In the genomic region with DNA sequence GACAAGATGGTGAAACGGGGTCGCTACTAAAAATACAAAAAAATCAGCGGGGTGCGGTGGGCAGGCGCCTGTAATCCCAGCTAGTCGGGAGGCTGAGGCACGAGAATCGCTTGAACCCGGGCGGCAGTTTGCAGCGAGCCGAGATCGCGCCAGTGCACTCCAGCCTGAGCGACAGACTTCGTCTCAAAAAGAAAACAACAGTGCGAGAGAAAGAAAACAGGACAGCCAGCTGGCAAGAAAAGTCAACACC, we compare ENCODE assay signal across 8 cellular contexts. TPM values are rescaled to one million over a fixed set of nuclear protein-coding genes. Genes with fewer than 3 reads are reported as not detected.
DNase-seq lines count a peak whose midpoint lies in the region; ATAC-seq and TF ChIP-seq lines count a peak whose summit lies in the region.

No MANE protein-coding gene starts in this region.

- H3K4me2 ChIP-seq in SK-N-SH = peak overlapping the region; percentile 90

- H3K27ac ChIP-seq in SK-N-SH (ENCODE audit: low read depth in 2 of 2, low read length in 1 of 2) (peak overlapping the region; percentile 95 to 100), substantia nigra (ENCODE audit: low read depth, low read length, poor library complexity, severe bottlenecking) (peak overlapping the region; percentile 99)

- H3K9ac ChIP-seq in SK-N-SH = peak overlapping the region; percentile 86
- peak overlapping the region; percentile 68 for H3K9ac ChIP-seq in iPS-15b (ENCODE audit: low read depth, low read length)

- POLR2A ChIA-PET in AG04449 (lab: Yijun Ruan, JAX) (interaction anchor here (0.6 to 4.9 kb wide), 22 partner anchors 8 to 204 kb away, joined by 3 to 249 read pairs (median 8); partner anchors contain the start of genes DYNLL1, PXN, RPLP0 and SIRT4), SK-N-SH (lab: Yijun Ruan, JAX) (interaction anchor here (0.8 to 4.8 kb wide), 16 partner anchors 10 to 358 kb away, joined by 4 to 108 read pairs (median 12); partner anchors contain the start of genes COX6A1, PXN, RAB35 and RPLP0)

- H3K4me3 ChIP-seq in AG04449 (ENCODE audit: low read depth, low read length) (peak overlapping the region; percentile 61), SK-N-SH (ENCODE audit: low read depth in 2 of 2, low read length in 1 of 2) (peak overlapping the region; percentile 50 to 70), iPS-15b (ENCODE audit: low read depth, low read length) (peak overlapping the region; percentile 54)

- peaks cover 30% of the 10 kb centered on the region for H3F3A ChIP-seq in SK-N-SH (replicated peaks; ENCODE audit: insufficient read depth)

- CTCF ChIA-PET in AG04449 (lab: Yijun Ruan, JAX) = interaction anchor here (1.6 to 12.0 kb wide), 3 partner anchors 10 to 94 kb away, joined by 4 to 175 read pairs (median 27); partner anchors contain the start of gene SIRT4
- CTCF ChIA-PET in SK-N-SH (lab: Yijun Ruan, JAX) = interaction anchor here (0.9 to 3.8 kb wide), 7 partner anchors 10 to 67 kb away, joined by 3 to 26 read pairs (median 4); partner anchors contain the start of gene SIRT4

- peak overlapping the region; percentile 67; the same call in 1 of the 2 replicates for H2AFZ ChIP-seq in SK-N-SH (ENCODE audit: low read depth)

- TF ChIP-seq RAD21 in SK-N-SH (IDR thresholded peaks at IDR 0.05; ENCODE audit: low read length) = no peak

- no peaks in the 10 kb centered on the region for H3K79me2 ChIP-seq in SK-N-SH (ENCODE audit: insufficient read depth)

- no peaks in the 10 kb centered on the region for H4K20me1 ChIP-seq in SK-N-SH (ENCODE audit: insufficient read depth)

- TF ChIP-seq CTCF in AG04449 (IDR thresholded peaks at IDR 0.05; ENCODE audit: insufficient read depth, low read length, missing control alignments) = no peak
- TF ChIP-seq CTCF in SK-N-SH (IDR thresholded peaks at IDR 0.05) = no peak

- no peaks in the 10 kb centered on the region for H3K36me3 ChIP-seq in SK-N-SH (replicated peaks in 1 of 2; ENCODE audit: control insufficient read depth in 1 of 2, insufficient read depth in 2 of 2, low read length in 1 of 2)
- no peaks in the 10 kb centered on the region for H3K36me3 ChIP-seq in iPS-15b (ENCODE audit: control insufficient read depth, insufficient read depth, low read length)

- H3K9me3 ChIP-seq in SK-N-SH = no peaks in the 10 kb centered on the region
- H3K9me3 ChIP-seq in iPS-15b (ENCODE audit: control insufficient read depth, insufficient read depth, low read length) = no peaks in the 10 kb centered on the region

- DNase-seq in AG04449 (ENCODE audit: low read depth, low spot score) (no peak), SK-N-SH (no peak), substantia nigra (lab: John Stamatoyannopoulos, UW) (peak in 4 of 49 donors; percentile 46 to 60 (median 50)), occipital lobe (lab: John Stamatoyannopoulos, UW) (no peak), dedifferentiated amniotic fluid mesenchymal stem cell (ENCODE audit: extremely low spot score) (no peak), putamen (ENCODE audit: low spot score) (no peak)

- H3K27me3 ChIP-seq in SK-N-SH (ENCODE audit: insufficient read depth) (no peaks in the 10 kb centered on the region), iPS-15b (ENCODE audit: control insufficient read depth, insufficient read depth, low read length) (no peaks in the 10 kb centered on the region)

- H3K9me2 ChIP-seq in SK-N-SH = no peaks in the 10 kb centered on the region

- peaks cover 0 to 2% of the 10 kb centered on the region in 2 experiments; a peak in 2 of 4 replicates for H3K4me1 ChIP-seq in SK-N-SH (ENCODE audit: control insufficient read depth in 1 of 2, insufficient read depth in 2 of 2, low read depth in 1 of 2, low read length in 1 of 2)
- no peaks in the 10 kb centered on the region for H3K4me1 ChIP-seq in iPS-15b (ENCODE audit: control insufficient read depth, insufficient read depth, low read length)

- ATAC-seq in GM21529 (IDR thresholded peaks at IDR 0.05; ENCODE audit: unreplicated experiment) = peak; percentile 1

- under 1% methylated on average over 17 of the region's 17 CpGs for WGBS in SK-N-SH (ENCODE audit: low lambda C conversion rate)

- TF ChIP-seq EP300 in SK-N-SH (IDR thresholded peaks at IDR 0.05; ENCODE audit: borderline replicate concordance in 1 of 2, low read depth in 1 of 2, low read length in 1 of 2) = no peak

TF ChIP-seq in SK-N-SH, 30 proteins besides CTCF, POLR2A, EP300 and RAD21:
- no peak for TF ChIP-seq MEF2A (IDR thresholded peaks at IDR 0.05; ENCODE audit: borderline replicate concordance, low read depth)
- TF ChIP-seq GABPA (IDR thresholded peaks at IDR 0.05; ENCODE audit: low read depth) = no peak
- no peak for TF ChIP-seq MXI1 (IDR thresholded peaks at IDR 0.05; ENCODE audit: low read depth, low read length)
- no peak for TF ChIP-seq CHD2 (IDR thresholded peaks at IDR 0.05; ENCODE audit: low read length, partially characterized antibody)
- TF ChIP-seq SIN3A (IDR thresholded peaks at IDR 0.05; ENCODE audit: borderline replicate concordance, low read depth, low read length) = no peak
- TF ChIP-seq, protein P1, sequence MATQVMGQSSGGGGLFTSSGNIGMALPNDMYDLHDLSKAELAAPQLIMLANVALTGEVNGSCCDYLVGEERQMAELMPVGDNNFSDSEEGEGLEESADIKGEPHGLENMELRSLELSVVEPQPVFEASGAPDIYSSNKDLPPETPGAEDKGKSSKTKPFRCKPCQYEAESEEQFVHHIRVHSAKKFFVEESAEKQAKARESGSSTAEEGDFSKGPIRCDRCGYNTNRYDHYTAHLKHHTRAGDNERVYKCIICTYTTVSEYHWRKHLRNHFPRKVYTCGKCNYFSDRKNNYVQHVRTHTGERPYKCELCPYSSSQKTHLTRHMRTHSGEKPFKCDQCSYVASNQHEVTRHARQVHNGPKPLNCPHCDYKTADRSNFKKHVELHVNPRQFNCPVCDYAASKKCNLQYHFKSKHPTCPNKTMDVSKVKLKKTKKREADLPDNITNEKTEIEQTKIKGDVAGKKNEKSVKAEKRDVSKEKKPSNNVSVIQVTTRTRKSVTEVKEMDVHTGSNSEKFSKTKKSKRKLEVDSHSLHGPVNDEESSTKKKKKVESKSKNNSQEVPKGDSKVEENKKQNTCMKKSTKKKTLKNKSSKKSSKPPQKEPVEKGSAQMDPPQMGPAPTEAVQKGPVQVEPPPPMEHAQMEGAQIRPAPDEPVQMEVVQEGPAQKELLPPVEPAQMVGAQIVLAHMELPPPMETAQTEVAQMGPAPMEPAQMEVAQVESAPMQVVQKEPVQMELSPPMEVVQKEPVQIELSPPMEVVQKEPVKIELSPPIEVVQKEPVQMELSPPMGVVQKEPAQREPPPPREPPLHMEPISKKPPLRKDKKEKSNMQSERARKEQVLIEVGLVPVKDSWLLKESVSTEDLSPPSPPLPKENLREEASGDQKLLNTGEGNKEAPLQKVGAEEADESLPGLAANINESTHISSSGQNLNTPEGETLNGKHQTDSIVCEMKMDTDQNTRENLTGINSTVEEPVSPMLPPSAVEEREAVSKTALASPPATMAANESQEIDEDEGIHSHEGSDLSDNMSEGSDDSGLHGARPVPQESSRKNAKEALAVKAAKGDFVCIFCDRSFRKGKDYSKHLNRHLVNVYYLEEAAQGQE (IDR thresholded peaks at IDR 0.05; ENCODE audit: low read depth, low read length) = no peak
- TF ChIP-seq JUND (IDR thresholded peaks at IDR 0.05) = no peak
- TF ChIP-seq FOXM1 (IDR thresholded peaks at IDR 0.05; ENCODE audit: low read depth) = no peak
- TF ChIP-seq FOXJ3 (CRISPR knock-in tag; IDR thresholded peaks at IDR 0.05) = no peak
- no peak for TF ChIP-seq SMC3 (IDR thresholded peaks at IDR 0.05; ENCODE audit: low read depth, low read length)
- TF ChIP-seq, protein P2, sequence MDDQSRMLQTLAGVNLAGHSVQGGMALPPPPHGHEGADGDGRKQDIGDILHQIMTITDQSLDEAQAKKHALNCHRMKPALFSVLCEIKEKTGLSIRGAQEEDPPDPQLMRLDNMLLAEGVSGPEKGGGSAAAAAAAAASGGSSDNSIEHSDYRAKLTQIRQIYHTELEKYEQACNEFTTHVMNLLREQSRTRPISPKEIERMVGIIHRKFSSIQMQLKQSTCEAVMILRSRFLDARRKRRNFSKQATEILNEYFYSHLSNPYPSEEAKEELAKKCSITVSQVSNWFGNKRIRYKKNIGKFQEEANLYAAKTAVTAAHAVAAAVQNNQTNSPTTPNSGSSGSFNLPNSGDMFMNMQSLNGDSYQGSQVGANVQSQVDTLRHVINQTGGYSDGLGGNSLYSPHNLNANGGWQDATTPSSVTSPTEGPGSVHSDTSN (IDR thresholded peaks at IDR 0.05) = no peak
- TF ChIP-seq ELF1 (IDR thresholded peaks at IDR 0.05) = no peak
TF ChIP-seq in SK-N-SH: peak in this region for 0.

RNA-seq across cellular contexts. Expression of gene RNU4-2, which starts 0.6 kb away (rescaled TPM):
- polyA plus RNA-seq in SK-N-SH (2012; rRNA removed) = not detected in 2 replicates
- not detected in 2 replicates for polyA plus RNA-seq in SK-N-SH (2012; cell fraction: cytosol; rRNA removed)
- not detected in 2 replicates for polyA plus RNA-seq in SK-N-SH (2012; cell fraction: nucleus; rRNA removed)
- total RNA-seq in occipital lobe = under 0.01 TPM

RNA-seq across cellular contexts. Expression of gene RNU4-1, which starts 0.7 kb away (rescaled TPM):
- not detected in 2 replicates for polyA plus RNA-seq in SK-N-SH (2012; rRNA removed)
- polyA plus RNA-seq in SK-N-SH (2012; cell fraction: cytosol; rRNA removed) = not detected in 2 replicates
- not detected in 2 replicates for polyA plus RNA-seq in SK-N-SH (2012; cell fraction: nucleus; rRNA removed)
- under 0.01 TPM for total RNA-seq in occipital lobe

RNA-seq across cellular contexts. Expression of gene SIRT4, which starts 9.8 kb away (rescaled TPM):
- polyA plus RNA-seq in SK-N-SH (2012; rRNA removed) = 1.1 and 1.4 TPM in 2 replicates
- 1.4 and 1.6 TPM in 2 replicates for polyA plus RNA-seq in SK-N-SH (2012; cell fraction: cytosol; rRNA removed)
- polyA plus RNA-seq in SK-N-SH (2012; cell fraction: nucleus; rRNA removed) = 1.4 and 1.5 TPM in 2 replicates
- total RNA-seq in occipital lobe = 4.5 TPM

RNA-seq across cellular contexts. Expression of gene PXN, which starts 26.8 kb away (rescaled TPM):
- 63.0 and 89.0 TPM in 2 replicates for polyA plus RNA-seq in SK-N-SH (2012; rRNA removed)
- polyA plus RNA-seq in SK-N-SH (2012; cell fraction: cytosol; rRNA removed) = 56.9 and 70.1 TPM in 2 replicates
- polyA plus RNA-seq in SK-N-SH (2012; cell fraction: nucleus; rRNA removed) = 269 and 301 TPM in 2 replicates
- total RNA-seq in occipital lobe = 2.8 TPM

RNA-seq across cellular contexts. Expression of gene PLA2G1B, which starts 35.2 kb away (rescaled TPM):
- not detected in 2 replicates for polyA plus RNA-seq in SK-N-SH (2012; rRNA removed)
- not detected in 2 replicates for polyA plus RNA-seq in SK-N-SH (2012; cell fraction: cytosol; rRNA removed)
- polyA plus RNA-seq in SK-N-SH (2012; cell fraction: nucleus; rRNA removed) = not detected in 2 replicates
- total RNA-seq in occipital lobe = not detected
